In the genomic region with DNA sequence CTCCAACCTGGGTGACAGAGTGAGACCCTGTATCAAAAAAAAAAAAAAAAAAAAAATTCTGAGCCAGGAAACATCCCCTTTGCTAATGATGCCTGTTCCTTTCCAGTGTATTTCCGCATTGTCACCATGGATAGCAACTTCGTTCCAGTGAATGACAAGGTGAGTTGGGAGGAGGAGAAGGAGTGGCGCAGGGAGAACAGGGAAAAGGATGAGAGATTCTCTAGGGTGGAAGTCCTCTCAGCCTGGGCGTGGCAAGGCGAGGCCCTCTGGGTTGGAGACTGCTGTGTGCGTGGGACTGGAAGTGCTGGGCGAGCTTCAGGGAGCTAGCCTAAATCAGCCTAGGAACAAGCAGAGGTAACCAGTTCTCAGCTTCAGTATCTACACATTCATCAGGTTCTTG, we compare ENCODE assay signal across 23 cellular contexts. TPM values are rescaled to one million over a fixed set of nuclear protein-coding genes. Genes with fewer than 3 reads are reported as not detected.
"Had no signal": no experiment of that assay in that cellular context is flagged by ENCODE, and none has a peak within 500 bp of the region (broad histone marks: within the 10 kb centered on the region; RNA-seq: fewer than 3 reads in every experiment).

No MANE protein-coding gene starts in this region.

- DNase-seq: activated CD4-positive, alpha-beta memory T cell treated with anti-CD3 and anti-CD28 coated beads for 36 hours; activated CD4-positive, alpha-beta T cell treated with anti-CD3 and anti-CD28 coated beads for 36 hours; activated gamma-delta T cell treated with Interleukin-2 at 50 U/mL for 16 hours; activated naive CD8-positive, alpha-beta T cell treated with anti-CD3 and anti-CD28 coated beads for 36 hours; activated T-cell treated with anti-CD3 and anti-CD28 coated beads for 4 hours; amniotic stem cell; effector CD4-positive, alpha-beta T cell; gastrocnemius medialis; nucleus accumbens; posterior cingulate gyrus; stimulated activated CD4-positive, alpha-beta T cell treated with anti-CD3 and anti-CD28 coated beads, Interleukin-15, amount 100 ng/mL, for 24 hours; stimulated activated CD4-positive, alpha-beta T cell treated with anti-CD3 and anti-CD28 coated beads, Interleukin-2, amount 100 ng/mL, for 48 hours; stimulated activated naive CD8-positive, alpha-beta T cell treated with anti-CD3 and anti-CD28 coated beads, Interleukin-15, amount 100 ng/mL, for 72 hours; SW 1271; transverse colon; WERI-Rb-1 had no signal

- H3K36me3 Mint-ChIP-seq: activated CD4-positive, alpha-beta memory T cell treated with anti-CD3 and anti-CD28 coated beads for 36 hours; activated naive CD8-positive, alpha-beta T cell treated with anti-CD3 and anti-CD28 coated beads for 36 hours had no signal

- H3K27me3 Mint-ChIP-seq: stimulated activated naive CD8-positive, alpha-beta T cell treated with anti-CD3 and anti-CD28 coated beads, Interleukin-15, amount 100 ng/mL, for 72 hours had no signal

- H3K9me3 Mint-ChIP-seq: activated T-helper 1 cell treated with anti-CD3 and anti-CD28 coated beads, Interleukin-12 subunit alpha, Interleukin-12 subunit beta, Interleukin-2, Interleukin-4 antibody, amounts not matched to agents 30 ng/mL and 10 ng/mL and 1 ng/mL, durations not matched to agents 14 hours and 24 hours and 36 hours; stimulated activated naive CD8-positive, alpha-beta T cell treated with anti-CD3 and anti-CD28 coated beads, Interleukin-15, amount 100 ng/mL, for 72 hours had no signal

- H3K9me3 ChIP-seq: suprapubic skin, transverse colon had no signal

- H3K4me1 Mint-ChIP-seq: nephron had no signal

- ATAC-seq: activated CD4-positive, alpha-beta T cell treated with anti-CD3 and anti-CD28 coated beads for 36 hours; gastrocnemius medialis; stimulated activated naive CD8-positive, alpha-beta T cell treated with anti-CD3 and anti-CD28 coated beads, Interleukin-15, amount 100 ng/mL, for 72 hours had no signal

- H3K27me3 ChIP-seq: suprapubic skin, transverse colon had no signal

- H3K36me3 ChIP-seq: gastrocnemius medialis, suprapubic skin, transverse colon, WERI-Rb-1 had no signal

- H3K4me1 ChIP-seq: gastrocnemius medialis, transverse colon had no signal

- H3K27ac Mint-ChIP-seq: activated CD4-positive, alpha-beta memory T cell treated with anti-CD3 and anti-CD28 coated beads for 36 hours; activated CD4-positive, alpha-beta T cell treated with anti-CD3 and anti-CD28 coated beads for 36 hours; activated naive CD8-positive, alpha-beta T cell treated with anti-CD3 and anti-CD28 coated beads for 36 hours; activated T-helper 1 cell treated with anti-CD3 and anti-CD28 coated beads, Interleukin-12 subunit alpha, Interleukin-12 subunit beta, Interleukin-2, Interleukin-4 antibody, amounts not matched to agents 30 ng/mL and 10 ng/mL and 1 ng/mL, durations not matched to agents 14 hours and 24 hours and 36 hours; stimulated activated naive CD8-positive, alpha-beta T cell treated with anti-CD3 and anti-CD28 coated beads, Interleukin-15, amount 100 ng/mL, for 72 hours had no signal

- H3K27ac ChIP-seq: gastrocnemius medialis, suprapubic skin, transverse colon, WERI-Rb-1 had no signal

- H3K4me3 Mint-ChIP-seq: activated CD4-positive, alpha-beta memory T cell treated with anti-CD3 and anti-CD28 coated beads for 36 hours; activated CD4-positive, alpha-beta T cell treated with anti-CD3 and anti-CD28 coated beads for 36 hours; activated naive CD8-positive, alpha-beta T cell treated with anti-CD3 and anti-CD28 coated beads for 36 hours; activated T-helper 1 cell treated with anti-CD3 and anti-CD28 coated beads, Interleukin-12 subunit alpha, Interleukin-12 subunit beta, Interleukin-2, Interleukin-4 antibody, amounts not matched to agents 30 ng/mL and 10 ng/mL and 1 ng/mL, durations not matched to agents 14 hours and 24 hours and 36 hours; mesothelial cell of epicardium; nephron; stimulated activated naive CD8-positive, alpha-beta T cell treated with anti-CD3 and anti-CD28 coated beads, Interleukin-15, amount 100 ng/mL, for 72 hours had no signal

- H3K4me3 ChIP-seq: gastrocnemius medialis, lung, suprapubic skin, transverse colon had no signal

RNA-seq across cellular contexts. Expression of a gene that starts 7.2 kb away (rescaled TPM):
- total RNA-seq: activated CD4-positive, alpha-beta memory T cell treated with anti-CD3 and anti-CD28 coated beads for 36 hours; activated CD4-positive, alpha-beta T cell treated with anti-CD3 and anti-CD28 coated beads for 36 hours; activated naive CD8-positive, alpha-beta T cell treated with anti-CD3 and anti-CD28 coated beads for 36 hours; activated T-helper 1 cell treated with anti-CD3 and anti-CD28 coated beads, Interleukin-12 subunit alpha, Interleukin-12 subunit beta, Interleukin-2, Interleukin-4 antibody, amounts not matched to agents 30 ng/mL and 10 ng/mL and 1 ng/mL, durations not matched to agents 14 hours and 24 hours and 36 hours; gastrocnemius medialis; skeletal muscle tissue; T-helper 2 cell treated with Interferon-gamma antibody and Interleukin-4, amounts not matched to agents 100 ng/mL and 5 ng/mL, for 36 hours; transverse colon had no signal
